8 cellular contexts compared by ENCODE assay signal in the genomic region with DNA sequence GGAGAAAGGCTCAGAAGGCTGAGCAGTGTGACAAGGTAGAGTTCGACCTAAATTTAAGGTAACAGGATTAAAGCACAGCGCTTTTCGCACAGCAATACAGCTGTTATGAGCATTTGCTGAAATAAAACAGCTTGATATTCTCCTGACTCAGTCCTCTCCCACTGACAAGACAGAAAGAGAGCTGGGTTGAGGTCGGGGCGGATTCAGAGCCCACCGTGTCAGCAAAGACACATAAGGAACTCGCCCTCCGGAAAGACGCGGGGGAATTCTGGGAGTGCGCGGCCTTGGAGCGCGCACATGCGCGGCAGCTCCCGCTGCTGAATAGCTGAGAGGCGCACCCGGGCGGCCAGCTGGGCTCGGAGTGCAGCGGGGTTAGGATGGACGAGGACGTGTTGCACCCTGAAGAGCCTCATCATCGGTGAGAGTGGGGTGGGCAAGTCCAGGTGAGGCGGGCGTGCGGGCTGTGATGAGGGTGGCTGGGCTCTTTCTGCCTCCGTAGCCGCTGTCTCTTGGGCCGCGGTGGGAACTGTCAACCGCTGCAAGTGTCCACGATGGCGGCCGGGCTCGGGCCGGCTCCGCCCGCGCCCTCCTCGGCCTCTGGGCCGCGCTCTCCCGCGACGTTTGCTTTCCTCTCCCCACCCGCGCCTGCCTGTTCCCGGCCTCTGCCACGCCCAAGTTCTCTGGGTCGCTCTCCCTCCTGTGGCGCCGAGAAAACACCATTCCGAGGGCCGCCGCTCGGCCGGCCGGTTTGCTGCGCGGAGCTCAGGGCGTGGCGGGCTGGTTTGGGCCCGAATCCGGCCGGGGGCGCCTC.
A peak's percentile ranks its signal among the peaks of the same experiment; 100 is the strongest.
DNase-seq lines count a peak whose midpoint lies in the region; ATAC-seq, FAIRE-seq and TF ChIP-seq lines count a peak whose summit lies in the region.

No MANE protein-coding gene starts in this region.

- no peaks in the 10 kb centered on the region for H3K9me2 ChIP-seq in SK-N-SH

- H3K27ac ChIP-seq in SK-N-SH (ENCODE audit: low read depth in 2 of 2, low read length in 1 of 2) = peak overlapping the region; percentile 61 to 91
- H3K27ac ChIP-seq in astrocyte (ENCODE audit: low read depth, low read length) = peak overlapping the region; percentile 85

- peaks cover 0 to 2% of the 10 kb centered on the region in 2 experiments for H3K36me3 ChIP-seq in SK-N-SH (replicated peaks in 1 of 2; ENCODE audit: control insufficient read depth in 1 of 2, insufficient read depth in 2 of 2, low read length in 1 of 2)
- no peaks in the 10 kb centered on the region for H3K36me3 ChIP-seq in astrocyte (ENCODE audit: insufficient read depth, low read length)
- no peaks in the 10 kb centered on the region for H3K36me3 ChIP-seq in skeletal muscle satellite cell (ENCODE audit: insufficient read depth, low read length)

- in situ Hi-C loops in G401 (cut with HindIII; ENCODE audit: low sequenced_read_pairs) = no loop called here

- H3K4me3 Mint-ChIP-seq in astrocyte (ENCODE audit: unreplicated experiment) = peak overlapping the region; percentile 80

- H3K27me3 Mint-ChIP-seq in astrocyte (ENCODE audit: low read depth, unreplicated experiment) = no peaks in the 10 kb centered on the region

- H3K27me3 ChIP-seq in SK-N-SH (ENCODE audit: insufficient read depth) (no peaks in the 10 kb centered on the region), astrocyte (ENCODE audit: insufficient read depth, low read length) (no peaks in the 10 kb centered on the region), skeletal muscle satellite cell (ENCODE audit: control insufficient read depth, insufficient read depth, low read length) (no peaks in the 10 kb centered on the region)

- FAIRE-seq in astrocyte (lab: Jason Lieb, UNC) = no peak

- peak overlapping the region; percentile 85 for H3K4me2 ChIP-seq in SK-N-SH
- H3K4me2 ChIP-seq in astrocyte (ENCODE audit: low read length) = peak overlapping the region; percentile 90
- peak overlapping the region; percentile 92 for H3K4me2 ChIP-seq in skeletal muscle satellite cell (ENCODE audit: low read length)

- no peak for TF ChIP-seq EP300 in SK-N-SH (IDR thresholded peaks at IDR 0.05; ENCODE audit: borderline replicate concordance in 1 of 2, low read depth in 1 of 2, low read length in 1 of 2)

- CTCF ChIA-PET in SK-N-SH (lab: Yijun Ruan, JAX) = interaction anchor here (1.0 to 2.5 kb wide), 10 partner anchors 10 to 806 kb away, joined by 3 to 8 read pairs (median 3); no protein-coding TSS in a partner anchor

- no peak for TF ChIP-seq RAD21 in SK-N-SH (IDR thresholded peaks at IDR 0.05; ENCODE audit: low read length)

- POLR2A ChIA-PET in SK-N-SH (lab: Yijun Ruan, JAX) = interaction anchor here (0.6 to 1.4 kb wide), 4 partner anchors 11 to 325 kb away, joined by 3 to 6 read pairs (median 3); no protein-coding TSS in a partner anchor

- H3K4me1 Mint-ChIP-seq in astrocyte (ENCODE audit: low read depth, unreplicated experiment) = no peaks in the 10 kb centered on the region

- peak; percentile 63 for ATAC-seq in GM21786 (IDR thresholded peaks at IDR 0.05; ENCODE audit: unreplicated experiment)

- peak; percentile 84 for DNase-seq in G401 (ENCODE audit: low spot score)
- peak; percentile 42 for DNase-seq in KG1 (lab: John Stamatoyannopoulos, UW)
- DNase-seq in SK-N-SH = peak; percentile 88
- peak; percentile 61 for DNase-seq in astrocyte (ENCODE audit: low read depth)
- DNase-seq in hepatic stellate cell (ENCODE audit: low spot score) = peak; percentile 65
- no peak for DNase-seq in NCI-H187 (lab: John Stamatoyannopoulos, UW)

- H3F3A ChIP-seq in SK-N-SH (replicated peaks; ENCODE audit: insufficient read depth) = peaks cover 10% of the 10 kb centered on the region

- no peaks in the 10 kb centered on the region for H3K36me3 Mint-ChIP-seq in astrocyte (ENCODE audit: low read depth, unreplicated experiment)

- H3K4me1 ChIP-seq in SK-N-SH (ENCODE audit: control insufficient read depth in 1 of 2, insufficient read depth in 2 of 2, low read depth in 1 of 2, low read length in 1 of 2) (peaks cover 7 to 13% of the 10 kb centered on the region in 2 experiments; a peak in 3 of 4 replicates), astrocyte (ENCODE audit: insufficient read depth, low read length) (no peaks in the 10 kb centered on the region), skeletal muscle satellite cell (ENCODE audit: control insufficient read depth, insufficient read depth, low read length) (peaks cover 24% of the 10 kb centered on the region)

- H3K4me3 ChIP-seq in SK-N-SH (ENCODE audit: low read depth in 2 of 2, low read length in 1 of 2) (peak overlapping the region; percentile 85 to 88), astrocyte (ENCODE audit: insufficient read depth, low read depth, low read length) (peak overlapping the region; percentile 89), skeletal muscle satellite cell (ENCODE audit: low read length) (peak overlapping the region; percentile 95)

- WGBS in SK-N-SH (ENCODE audit: low lambda C conversion rate) = 4% methylated on average over 21 of the region's 68 CpGs

- peak overlapping the region; percentile 97 for H2AFZ ChIP-seq in SK-N-SH (ENCODE audit: low read depth)
- peak overlapping the region; percentile 98 for H2AFZ ChIP-seq in astrocyte (ENCODE audit: low read depth, low read length)

- H3K9ac ChIP-seq in SK-N-SH (peak overlapping the region; percentile 75), astrocyte (ENCODE audit: low read length) (peak overlapping the region; percentile 96), skeletal muscle satellite cell (ENCODE audit: low read depth, low read length) (peak overlapping the region; percentile 95)

- H3K9me3 Mint-ChIP-seq in astrocyte (ENCODE audit: unreplicated experiment) = peaks cover 16% of the 10 kb centered on the region

- H4K20me1 ChIP-seq in SK-N-SH (ENCODE audit: insufficient read depth) = peaks cover 27% of the 10 kb centered on the region
- peaks cover 25% of the 10 kb centered on the region for H4K20me1 ChIP-seq in astrocyte (ENCODE audit: insufficient read depth, low read length)

- H3K9me3 ChIP-seq in SK-N-SH = no peaks in the 10 kb centered on the region
- H3K9me3 ChIP-seq in astrocyte (ENCODE audit: insufficient read depth, low read depth, low read length) = no peaks in the 10 kb centered on the region
- no peaks in the 10 kb centered on the region for H3K9me3 ChIP-seq in skeletal muscle satellite cell (replicated peaks; ENCODE audit: low read length)

- H3K27ac Mint-ChIP-seq in astrocyte (ENCODE audit: unreplicated experiment) = no peak overlapping the region

- H3K79me2 ChIP-seq in SK-N-SH (ENCODE audit: insufficient read depth) = peaks cover 54% of the 10 kb centered on the region
- peaks cover 53% of the 10 kb centered on the region for H3K79me2 ChIP-seq in astrocyte (ENCODE audit: insufficient read depth, low read length)

- TF ChIP-seq CTCF in SK-N-SH (IDR thresholded peaks at IDR 0.05) = 0 out of 2 replicates have a peak, but pooled peaks have one; percentile 9
- no peak for TF ChIP-seq CTCF in astrocyte (IDR thresholded peaks at IDR 0.05; ENCODE audit: insufficient read depth, low read depth, low read length)

TF ChIP-seq in SK-N-SH, 30 proteins besides CTCF, POLR2A, EP300 and RAD21:
- TF ChIP-seq SMC3 (IDR thresholded peaks at IDR 0.05; ENCODE audit: low read depth, low read length) (no peak), YY1 (IDR thresholded peaks at IDR 0.05; ENCODE audit: low read depth) (peak; percentile 83), NFIC (IDR thresholded peaks at IDR 0.05; ENCODE audit: borderline replicate concordance) (no peak), POLR2AphosphoS5 (IDR thresholded peaks at IDR 0.05; ENCODE audit: low read depth, low read length) (peak; percentile 90), TAF1 (IDR thresholded peaks at IDR 0.05; ENCODE audit: borderline replicate concordance, low read depth, low read length) (peak; percentile 61; the same call in 1 of the 2 replicates), TEAD4 (IDR thresholded peaks at IDR 0.05; ENCODE audit: borderline replicate concordance, insufficient read depth) (no peak), CHD2 (IDR thresholded peaks at IDR 0.05; ENCODE audit: low read length, partially characterized antibody) (peak; percentile 11), NRF1 (IDR thresholded peaks at IDR 0.05; ENCODE audit: low read depth, low read length) (peak; percentile 92), FOXJ3 (CRISPR knock-in tag; IDR thresholded peaks at IDR 0.05) (no peak), MXI1 (IDR thresholded peaks at IDR 0.05; ENCODE audit: low read depth, low read length) (peak; percentile 84)
- TF ChIP-seq, protein P1, sequence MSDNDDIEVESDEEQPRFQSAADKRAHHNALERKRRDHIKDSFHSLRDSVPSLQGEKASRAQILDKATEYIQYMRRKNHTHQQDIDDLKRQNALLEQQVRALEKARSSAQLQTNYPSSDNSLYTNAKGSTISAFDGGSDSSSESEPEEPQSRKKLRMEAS (IDR thresholded peaks at IDR 0.05; ENCODE audit: low read depth) = peak; percentile 82
- TF ChIP-seq, protein P2, sequence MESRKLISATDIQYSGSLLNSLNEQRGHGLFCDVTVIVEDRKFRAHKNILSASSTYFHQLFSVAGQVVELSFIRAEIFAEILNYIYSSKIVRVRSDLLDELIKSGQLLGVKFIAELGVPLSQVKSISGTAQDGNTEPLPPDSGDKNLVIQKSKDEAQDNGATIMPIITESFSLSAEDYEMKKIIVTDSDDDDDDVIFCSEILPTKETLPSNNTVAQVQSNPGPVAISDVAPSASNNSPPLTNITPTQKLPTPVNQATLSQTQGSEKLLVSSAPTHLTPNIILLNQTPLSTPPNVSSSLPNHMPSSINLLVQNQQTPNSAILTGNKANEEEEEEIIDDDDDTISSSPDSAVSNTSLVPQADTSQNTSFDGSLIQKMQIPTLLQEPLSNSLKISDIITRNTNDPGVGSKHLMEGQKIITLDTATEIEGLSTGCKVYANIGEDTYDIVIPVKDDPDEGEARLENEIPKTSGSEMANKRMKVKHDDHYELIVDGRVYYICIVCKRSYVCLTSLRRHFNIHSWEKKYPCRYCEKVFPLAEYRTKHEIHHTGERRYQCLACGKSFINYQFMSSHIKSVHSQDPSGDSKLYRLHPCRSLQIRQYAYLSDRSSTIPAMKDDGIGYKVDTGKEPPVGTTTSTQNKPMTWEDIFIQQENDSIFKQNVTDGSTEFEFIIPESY (IDR thresholded peaks at IDR 0.05; ENCODE audit: borderline replicate concordance, low read depth) = no peak
- TF ChIP-seq, protein P3, sequence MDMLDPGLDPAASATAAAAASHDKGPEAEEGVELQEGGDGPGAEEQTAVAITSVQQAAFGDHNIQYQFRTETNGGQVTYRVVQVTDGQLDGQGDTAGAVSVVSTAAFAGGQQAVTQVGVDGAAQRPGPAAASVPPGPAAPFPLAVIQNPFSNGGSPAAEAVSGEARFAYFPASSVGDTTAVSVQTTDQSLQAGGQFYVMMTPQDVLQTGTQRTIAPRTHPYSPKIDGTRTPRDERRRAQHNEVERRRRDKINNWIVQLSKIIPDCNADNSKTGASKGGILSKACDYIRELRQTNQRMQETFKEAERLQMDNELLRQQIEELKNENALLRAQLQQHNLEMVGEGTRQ (IDR thresholded peaks at IDR 0.05; ENCODE audit: borderline replicate concordance, low read depth, low read length) = no peak

Comparison
In these comparisons a context has a peak if more than half of its experiments do, and no peak if none do; other contexts are left out.
1. DNase-seq: peak in G401 (single experiment), KG1 (single experiment), SK-N-SH (single experiment), astrocyte (single experiment) and hepatic stellate cell (single experiment); none in NCI-H187 (0 of 2).
2. Peak in every context shown above with its lines, with median percentiles within 50 percentile points of each other: H3K4me2 ChIP-seq, H3K4me3 ChIP-seq and H3K9ac ChIP-seq.